ENCODE assay signal across 18 cellular contexts in genomic region chr17:7910281-7910680, GRCh38. TPM values are rescaled to one million over a fixed set of nuclear protein-coding genes. Genes with fewer than 3 reads are reported as not detected.
"Had no signal": no experiment of that assay in that cellular context is flagged by ENCODE, and none has a peak within 500 bp of the region (broad histone marks: within the 10 kb centered on the region; RNA-seq: fewer than 3 reads in every experiment).

No MANE protein-coding gene starts in this region.

- H3K9ac ChIP-seq: parathyroid adenoma had no signal

- H3K27me3 ChIP-seq: colonic mucosa, foreskin keratinocyte, hepatocyte, neutrophil, right lobe of liver, SJSA1, upper lobe of right lung had no signal

- H3K4me3 Mint-ChIP-seq: endodermal cell; stimulated activated memory B cell treated with anti-CD40 and anti-IgM and Interleukin-4, amounts not matched to agents 10 μg/mL and 1 μg/mL and 100 μg/mL, for 72 hours had no signal

- H3K4me3 ChIP-seq: colonic mucosa, hepatocyte, mucosa of descending colon, right lobe of liver, SJSA1, thoracic aorta, upper lobe of right lung had no signal

- H3K9me3 Mint-ChIP-seq: endodermal cell; naive B cell; stimulated activated memory B cell treated with anti-CD40 and anti-IgM and Interleukin-4, amounts not matched to agents 10 μg/mL and 1 μg/mL and 100 μg/mL, for 72 hours had no signal

- H3K9me3 ChIP-seq: colonic mucosa, mucosa of descending colon, neutrophil, right lobe of liver, SJSA1, thoracic aorta, upper lobe of right lung had no signal

- H3K27ac ChIP-seq: colonic mucosa, foreskin keratinocyte, hepatocyte, neutrophil, parathyroid adenoma, right lobe of liver, SJSA1, thoracic aorta, upper lobe of right lung, WERI-Rb-1 had no signal

- H3K36me3 ChIP-seq: right lobe of liver had no signal

- DNase-seq: activated CD4-positive, alpha-beta T cell treated with anti-CD3 and anti-CD28 coated beads, Interleukin-2, amount 50 U/mL, for 4 hours; activated gamma-delta T cell treated with Interleukin-2 at 50 U/mL for 16 hours; colonic mucosa; endodermal cell; foreskin keratinocyte; mesenchymal stem cell; mucosa of descending colon; naive B cell; right lobe of liver; stimulated activated CD4-positive, alpha-beta T cell treated with anti-CD3 and anti-CD28 coated beads, Interleukin-4, amount 100 ng/mL, for 24 hours; upper lobe of right lung; WERI-Rb-1 had no signal

- ATAC-seq: foreskin keratinocyte; mucosa of descending colon; right lobe of liver; stimulated activated memory B cell treated with anti-CD40 and anti-IgM and Interleukin-4, amounts not matched to agents 10 μg/mL and 1 μg/mL and 100 μg/mL, for 72 hours; upper lobe of right lung had no signal

- H2AFZ ChIP-seq: hepatocyte, parathyroid adenoma had no signal

- H3K27ac Mint-ChIP-seq: endodermal cell; stimulated activated memory B cell treated with anti-CD40 and anti-IgM and Interleukin-4, amounts not matched to agents 10 μg/mL and 1 μg/mL and 100 μg/mL, for 72 hours had no signal

- H3K4me2 ChIP-seq: hepatocyte had no signal

- H3K27me3 Mint-ChIP-seq: naive B cell; stimulated activated memory B cell treated with anti-CD40 and anti-IgM and Interleukin-4, amounts not matched to agents 10 μg/mL and 1 μg/mL and 100 μg/mL, for 72 hours had no signal

RNA-seq across cellular contexts. Expression of gene KCNAB3, which starts 19.4 kb away (rescaled TPM):
- total RNA-seq: thoracic aorta had no signal
